In the genomic region with DNA sequence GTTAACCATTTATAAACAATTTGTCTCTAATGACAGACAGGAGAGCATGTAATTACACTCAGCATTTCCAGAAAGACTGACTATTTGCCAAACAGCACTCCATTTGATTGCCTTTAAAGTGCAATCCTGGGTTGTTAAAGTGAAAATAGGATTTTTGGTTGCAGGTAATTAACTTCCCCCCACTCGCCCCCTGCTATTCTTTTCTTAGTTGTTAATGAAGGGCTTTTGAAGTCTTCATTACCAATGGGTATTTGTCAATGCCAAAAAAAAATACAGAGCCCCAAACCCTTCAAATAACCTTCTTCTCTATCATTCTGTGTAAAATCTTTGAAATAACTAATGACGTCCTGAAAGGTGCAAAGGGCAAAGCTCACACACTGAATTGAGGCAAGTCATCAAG, we compare ENCODE assay signal across 1 cellular context.
TF ChIP-seq lines count a peak whose summit lies in the region.

No MANE protein-coding gene starts in this region.

TF ChIP-seq in WTC11, 78 proteins besides CTCF, POLR2A, EP300 and RAD21 (continued from another document):
- TF ChIP-seq STAT6 (CRISPR knock-in tag; conservative IDR thresholded peaks at IDR 0.05; ENCODE audit: low read depth) (no peak), ZNF232 (CRISPR knock-in tag; IDR thresholded peaks at IDR 0.05) (no peak), ZNF317 (CRISPR knock-in tag; IDR thresholded peaks at IDR 0.05; ENCODE audit: borderline replicate concordance, low read depth) (no peak), TP53 (CRISPR knock-in tag; IDR thresholded peaks at IDR 0.05) (no peak), CREB1 (CRISPR knock-in tag; IDR thresholded peaks at IDR 0.05) (no peak)
TF ChIP-seq in WTC11: peak in this region for 0.
